Comparison of ENCODE assay signal across 8 cellular contexts in genomic region chr2:186693446-186693842, GRCh38. TPM values are rescaled to one million over a fixed set of nuclear protein-coding genes. Genes with fewer than 3 reads are reported as not detected.
DNase-seq lines count a peak whose midpoint lies in the region; ATAC-seq, FAIRE-seq and TF ChIP-seq lines count a peak whose summit lies in the region.

No MANE protein-coding gene starts in this region.

- intact Hi-C loops in left ventricle myocardium inferior (cut with micrococcal nuclease) = no loop called here
- intact Hi-C loops in Right ventricle myocardium superior (cut with DNase I) = no loop called here
- intact Hi-C loops in MCF 10A (cut with micrococcal nuclease) = no loop called here
- intact Hi-C loops in uterus (cut with DNase I; ENCODE audit: low total_unique reads) = no loop called here

- H3K36me3 Mint-ChIP-seq in MCF 10A (ENCODE audit: insufficient read depth, unreplicated experiment) = no peaks in the 10 kb centered on the region

- no peak overlapping the region for H3K27ac Mint-ChIP-seq in MCF 10A (ENCODE audit: low read depth, unreplicated experiment)

- H3K9me3 Mint-ChIP-seq in MCF 10A (ENCODE audit: unreplicated experiment) = peaks cover 1% of the 10 kb centered on the region

- peak overlapping the region; percentile 85 for H3K4me3 ChIP-seq in left ventricle myocardium inferior
- peak overlapping the region; percentile 54 for H3K4me3 ChIP-seq in mesodermal cell (ENCODE audit: extremely low read depth, insufficient read depth, low read length, poor library complexity, severe bottlenecking)
- H3K4me3 ChIP-seq in uterus = peak overlapping the region; percentile 52 to 53

- H3K27me3 Mint-ChIP-seq in MCF 10A (ENCODE audit: insufficient read depth, unreplicated experiment) = no peaks in the 10 kb centered on the region

- H3K4me1 Mint-ChIP-seq in MCF 10A (ENCODE audit: insufficient read depth, unreplicated experiment) = peaks cover 6% of the 10 kb centered on the region

- no peak for TF ChIP-seq POLR2A in uterus (IDR thresholded peaks at IDR 0.05)

- H3K36me3 ChIP-seq in left ventricle myocardium inferior = no peaks in the 10 kb centered on the region
- H3K36me3 ChIP-seq in mesodermal cell (ENCODE audit: control insufficient read depth, insufficient read depth, low read length) = no peaks in the 10 kb centered on the region
- H3K36me3 ChIP-seq in uterus = no peaks in the 10 kb centered on the region

- H3K27me3 ChIP-seq in left ventricle myocardium inferior (ENCODE audit: low read depth) = no peaks in the 10 kb centered on the region
- H3K27me3 ChIP-seq in uterus = no peaks in the 10 kb centered on the region

- POLR2A ChIA-PET in MCF 10A (lab: Yijun Ruan, JAX) = interaction anchor here (0.6 to 0.9 kb wide), 3 partner anchors 9 to 30 kb away, joined by 3 to 4 read pairs (median 4); no protein-coding TSS in a partner anchor

- CTCF ChIA-PET in MCF 10A (lab: Yijun Ruan, JAX) = interaction anchor here (0.9 kb wide), 1 partner anchor 13 kb away, joined by 3 read pairs; no protein-coding TSS in a partner anchor

- no peak for ATAC-seq in Right ventricle myocardium superior (ENCODE audit: poor library complexity)

- H3K27ac ChIP-seq in left ventricle myocardium inferior (replicated peaks) (peak overlapping the region; percentile 60), mesodermal cell (ENCODE audit: low read depth, low read length, severe bottlenecking) (no peak overlapping the region), uterus (peak overlapping the region; percentile 66 to 76)

- H3K9me3 ChIP-seq in left ventricle myocardium inferior (replicated peaks) = no peaks in the 10 kb centered on the region
- H3K9me3 ChIP-seq in mesodermal cell (ENCODE audit: control insufficient read depth, low read length) = no peaks in the 10 kb centered on the region
- H3K9me3 ChIP-seq in uterus = no peaks in the 10 kb centered on the region

- peak overlapping the region; percentile 81 for H3K4me3 Mint-ChIP-seq in MCF 10A (ENCODE audit: unreplicated experiment)

- H3K4me1 ChIP-seq in left ventricle myocardium inferior (peaks cover 22% of the 10 kb centered on the region), mesodermal cell (ENCODE audit: control insufficient read depth, insufficient read depth, low read length, poor library complexity, severe bottlenecking) (peaks cover 3% of the 10 kb centered on the region), uterus (no peaks in the 10 kb centered on the region)

- DNase-seq in left ventricle myocardium inferior (no peak), Right ventricle myocardium superior (no peak), MCF 10A (ENCODE audit: unreplicated experiment) (no peak), uterus (no peak), NCI-H748 treated with DMSO at 0.1 percent for 48 hours (lab: John Stamatoyannopoulos, UW) (no peak), RCC 7860 (ENCODE audit: low spot score) (no peak)
- DNase-seq in effector CD4-positive, alpha-beta T cell = no peak

- no TSS peak for BruUV-seq in MCF 10A (replicated peaks; lab: Mats Ljungman, UMichigan)

- 60 to 77% methylated on average over 2 to 4 of the region's 7 CpGs for WGBS in mesodermal cell (ENCODE audit: insufficient coverage in 2 of 2), 2 experiments

- no peak for TF ChIP-seq CTCF in left ventricle myocardium inferior (IDR thresholded peaks at IDR 0.05; ENCODE audit: borderline replicate concordance)
- TF ChIP-seq CTCF in MCF 10A (IDR thresholded peaks at IDR 0.05; ENCODE audit: unreplicated experiment) = no peak
- TF ChIP-seq CTCF in uterus (IDR thresholded peaks at IDR 0.05) = no peak

- no peak for FAIRE-seq in RCC 7860 (lab: Jason Lieb, UNC)

RNA-seq across cellular contexts. Expression of gene FAM171B, which starts 0.4 kb away (rescaled TPM):
- total RNA-seq in left ventricle myocardium inferior (2.5 TPM), Right ventricle myocardium superior (2.3 TPM), MCF 10A (2022) (4.9 and 5.9 TPM in 2 replicates), uterus (10 to 100 TPM in 3 of 4 donors, 1 to 10 TPM in 1; 8.2 to 68.8 (median 16.9) TPM)
- polyA plus RNA-seq in mesodermal cell (2013, experiment 1 of 2) = 15.4 TPM
- 12.6 TPM for polyA plus RNA-seq in mesodermal cell (2013, experiment 2 of 2)
